ENCODE assay signal across 26 cellular contexts in the genomic region with DNA sequence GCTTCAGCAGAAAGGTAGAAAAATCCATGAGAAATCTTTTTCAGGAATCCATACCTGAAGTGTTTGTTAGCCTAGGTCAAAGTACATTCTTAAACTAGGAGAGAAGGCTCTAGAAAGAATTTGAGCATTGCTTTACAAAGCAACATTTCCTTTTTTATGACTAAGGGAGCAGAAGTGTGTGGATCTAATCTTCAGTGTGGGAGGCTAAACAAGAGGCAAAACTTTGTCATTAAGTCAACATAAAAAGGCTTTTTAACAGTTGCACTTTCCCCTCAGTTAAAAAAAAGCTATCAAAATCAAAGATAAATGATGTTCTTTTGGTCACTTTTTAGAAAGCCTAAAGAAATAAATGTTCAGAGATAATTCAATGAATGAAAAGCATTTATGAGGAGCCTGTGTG.
"Had no signal": no experiment of that assay in that cellular context is flagged by ENCODE, and none has a peak within 500 bp of the region (broad histone marks: within the 10 kb centered on the region; RNA-seq: fewer than 3 reads in every experiment).

No MANE protein-coding gene starts in this region.

- H3K27ac Mint-ChIP-seq: dendritic cell treated with granulocyte-macrophage colony-stimulating factor and Interleukin-4, amounts not matched to agents 40 ng/mL and 50 ng/mL, for 4 days; immature natural killer cell; memory B cell; mesothelial cell of epicardium; naive B cell; natural killer cell treated with Interleukin-12 subunit alpha and Interleukin-12 subunit beta and Interleukin-15 and Interleukin-18, amount 100 ng/mL, for 72 hours; stimulated activated memory B cell treated with anti-CD40 and anti-IgM and Interleukin-4, amounts not matched to agents 10 μg/mL and 1 μg/mL and 100 μg/mL, for 72 hours had no signal

- H2AFZ ChIP-seq: parathyroid adenoma had no signal

- H3K27me3 ChIP-seq: colonic mucosa, neutrophil, right atrium auricular region, spleen, tibial nerve, upper lobe of left lung had no signal

- DNase-seq: colonic mucosa; effector CD8-positive, alpha-beta T cell; erythroblast; hypothalamus; immature natural killer cell; mucosa of descending colon; naive B cell; spleen; stimulated activated CD4-positive, alpha-beta T cell treated with anti-CD3 and anti-CD28 coated beads, Interleukin-4, amount 100 ng/mL, for 4 hours; stimulated activated naive CD8-positive, alpha-beta T cell treated with anti-CD3 and anti-CD28 coated beads, Interleukin-15, Interleukin-2, amounts not matched to agents 100 U/mL and 50 U/mL, for 24 hours; upper lobe of left lung had no signal

- H3K9me3 ChIP-seq: colonic mucosa, mucosa of descending colon, neutrophil, prostate gland, right atrium auricular region, spleen, thoracic aorta, tibial nerve, upper lobe of left lung had no signal

- H3K4me1 ChIP-seq: colonic mucosa, parathyroid adenoma, prostate gland, tibial nerve, upper lobe of left lung had no signal

- H3K36me3 Mint-ChIP-seq: immature natural killer cell; memory B cell; mesothelial cell of epicardium; naive B cell; natural killer cell treated with Interleukin-12 subunit alpha and Interleukin-12 subunit beta and Interleukin-15 and Interleukin-18, amount 100 ng/mL, for 72 hours; stimulated activated memory B cell treated with anti-CD40 and anti-IgM and Interleukin-4, amounts not matched to agents 10 μg/mL and 1 μg/mL and 100 μg/mL, for 72 hours had no signal

- H3K4me1 Mint-ChIP-seq: immature natural killer cell; memory B cell; naive B cell; neural crest cell; stimulated activated memory B cell treated with anti-CD40 and anti-IgM and Interleukin-4, amounts not matched to agents 10 μg/mL and 1 μg/mL and 100 μg/mL, for 72 hours had no signal

- ATAC-seq: mucosa of descending colon; natural killer cell treated with Interleukin-12 subunit alpha and Interleukin-12 subunit beta and Interleukin-15 and Interleukin-18, amount 100 ng/mL, for 72 hours; sciatic nerve; stimulated activated memory B cell treated with anti-CD40 and anti-IgM and Interleukin-4, amounts not matched to agents 10 μg/mL and 1 μg/mL and 100 μg/mL, for 72 hours; stimulated activated naive CD8-positive, alpha-beta T cell treated with anti-CD3 and anti-CD28 coated beads, Interleukin-15, Interleukin-2, amounts not matched to agents 100 U/mL and 50 U/mL, for 24 hours had no signal

- H3K9ac ChIP-seq: parathyroid adenoma had no signal

- H3K4me3 Mint-ChIP-seq: dendritic cell treated with granulocyte-macrophage colony-stimulating factor and Interleukin-4, amounts not matched to agents 40 ng/mL and 50 ng/mL, for 4 days; endodermal cell; immature natural killer cell; memory B cell; mesothelial cell of epicardium; naive B cell; natural killer cell treated with Interleukin-12 subunit alpha and Interleukin-12 subunit beta and Interleukin-15 and Interleukin-18, amount 100 ng/mL, for 72 hours; neural crest cell; stimulated activated memory B cell treated with anti-CD40 and anti-IgM and Interleukin-4, amounts not matched to agents 10 μg/mL and 1 μg/mL and 100 μg/mL, for 72 hours had no signal

- H3K4me3 ChIP-seq: colonic mucosa, lung, mucosa of descending colon, prostate gland, right atrium auricular region, spleen, thoracic aorta, tibial nerve, upper lobe of left lung had no signal

- H3K9me3 Mint-ChIP-seq: dendritic cell treated with granulocyte-macrophage colony-stimulating factor and Interleukin-4, amounts not matched to agents 40 ng/mL and 50 ng/mL, for 4 days; endodermal cell; memory B cell; mesothelial cell of epicardium; naive B cell; neural crest cell; stimulated activated memory B cell treated with anti-CD40 and anti-IgM and Interleukin-4, amounts not matched to agents 10 μg/mL and 1 μg/mL and 100 μg/mL, for 72 hours had no signal

- H3K79me2 ChIP-seq: parathyroid adenoma had no signal

- H3K36me3 ChIP-seq: colonic mucosa, neutrophil, prostate gland, right atrium auricular region, spleen, thoracic aorta, tibial nerve, upper lobe of left lung had no signal

- H3K27me3 Mint-ChIP-seq: stimulated activated memory B cell treated with anti-CD40 and anti-IgM and Interleukin-4, amounts not matched to agents 10 μg/mL and 1 μg/mL and 100 μg/mL, for 72 hours had no signal

- H3K27ac ChIP-seq: colonic mucosa, neutrophil, parathyroid adenoma, prostate gland, right atrium auricular region, spleen, thoracic aorta, tibial nerve, upper lobe of left lung had no signal
